In genomic region chr20:5508044-5508443, GRCh38 we compare ENCODE assay signal across 22 cellular contexts.
DNase-seq lines count a peak whose midpoint lies in the region; ATAC-seq and TF ChIP-seq lines count a peak whose summit lies in the region.
"Had no signal": no experiment of that assay in that cellular context is flagged by ENCODE, and none has a peak within 500 bp of the region (broad histone marks: within the 10 kb centered on the region; RNA-seq: fewer than 3 reads in every experiment).

No MANE protein-coding gene starts in this region.

- H3K4me2 ChIP-seq in DND-41 (ENCODE audit: insufficient read depth, low read length): no peak overlapping the region
- H3K4me2 ChIP-seq: A549; BLaER1 treated with 17β-estradiol and CSF1 and Interleukin-3, amounts not matched to agents 10 nM and 100 nM had no signal

- TF ChIP-seq CTCF in DND-41 (IDR thresholded peaks at IDR 0.05; ENCODE audit: borderline replicate concordance, extremely low read depth, low read length, poor library complexity, severe bottlenecking) (no peak), foreskin keratinocyte (conservative IDR thresholded peaks at IDR 0.05) (no peak), type B pancreatic cell (conservative IDR thresholded peaks at IDR 0.05) (no peak)

- no peaks in the 10 kb centered on the region for H3K4me1 Mint-ChIP-seq in type B pancreatic cell (ENCODE audit: unreplicated experiment)

- H3K27ac ChIP-seq in DND-41 (ENCODE audit: low read length) (no peak overlapping the region), foreskin keratinocyte (no peak overlapping the region)
- H3K27ac ChIP-seq: A549; BLaER1 treated with 17β-estradiol and CSF1 and Interleukin-3, amounts not matched to agents 10 nM and 100 nM; GM23248 had no signal

- no peaks in the 10 kb centered on the region for H3K36me3 Mint-ChIP-seq in type B pancreatic cell
- H3K36me3 Mint-ChIP-seq: CD14-positive monocyte; CD4-positive, alpha-beta memory T cell had no signal

- H4K20me1 ChIP-seq in DND-41 (ENCODE audit: insufficient read depth, low read length): no peaks in the 10 kb centered on the region; the same call in 1 of the 2 replicates

- no peak overlapping the region for H3K9ac ChIP-seq in DND-41 (ENCODE audit: low read depth, low read length)
- H3K9ac ChIP-seq: BLaER1 treated with 17β-estradiol and CSF1 and Interleukin-3, amounts not matched to agents 10 nM and 100 nM; GM23248 had no signal

- H3K9me3 Mint-ChIP-seq in type B pancreatic cell: no peaks in the 10 kb centered on the region
- H3K9me3 Mint-ChIP-seq: CD14-positive monocyte; CD4-positive, alpha-beta memory T cell had no signal

- H2AFZ ChIP-seq in DND-41 (ENCODE audit: low read depth, low read length): no peak overlapping the region
- H2AFZ ChIP-seq: GM23248 had no signal

- no peaks in the 10 kb centered on the region for H3K79me2 ChIP-seq in DND-41 (ENCODE audit: insufficient read depth, low read length)

- no peak overlapping the region for H3K27ac Mint-ChIP-seq in type B pancreatic cell

- no peak overlapping the region for H3K4me3 Mint-ChIP-seq in type B pancreatic cell
- H3K4me3 Mint-ChIP-seq: CD14-positive monocyte; CD4-positive, alpha-beta memory T cell had no signal

- no peak overlapping the region for H3K4me3 ChIP-seq in DND-41 (ENCODE audit: low read depth in 1 of 2, low read length in 2 of 2)
- H3K4me3 ChIP-seq: A549; BLaER1 treated with 17β-estradiol and CSF1 and Interleukin-3, amounts not matched to agents 10 nM and 100 nM; GM23248 had no signal

- ATAC-seq in DND-41 (ENCODE audit: insufficient read depth, low read depth) (peak; percentile 33; the same call in 1 of the 3 replicates), foreskin keratinocyte (peak; percentile 29), GM19328 (IDR thresholded peaks at IDR 0.05; ENCODE audit: unreplicated experiment) (no peak)
- ATAC-seq: A549 had no signal

- DNase-seq in NCI-H2171 treated with DMSO at 0.1 percent for 48 hours (lab: John Stamatoyannopoulos, UW) (peak; percentile 30), NCI-H2171 (lab: John Stamatoyannopoulos, UW) (no peak), DND-41 (no peak), NCI-H1694 (lab: John Stamatoyannopoulos, UW) (peak; percentile 47), foreskin keratinocyte (no peak), type B pancreatic cell (ENCODE audit: extremely low spot score, unreplicated experiment) (no peak), germinal center (ENCODE audit: low spot score) (no peak)
- DNase-seq: 8988T; ACHN; AML-193; BE2C; Calu3; CD4-positive, alpha-beta memory T cell; COR-L47; DMS79; GM23248; H7; HCEC 1CT had no signal

- H3K4me1 ChIP-seq in DND-41 (ENCODE audit: insufficient read depth, low read length) (no peaks in the 10 kb centered on the region), foreskin keratinocyte (no peaks in the 10 kb centered on the region)
- H3K4me1 ChIP-seq: A549, BE2C had no signal

- H3K9me3 ChIP-seq in DND-41 (ENCODE audit: insufficient read depth, low read length, severe bottlenecking): no peaks in the 10 kb centered on the region
- H3K9me3 ChIP-seq: A549; BE2C; BLaER1 treated with 17β-estradiol and CSF1 and Interleukin-3, amounts not matched to agents 10 nM and 100 nM had no signal

- H3K27me3 ChIP-seq in DND-41 (ENCODE audit: insufficient read depth, low read length, poor library complexity) (no peaks in the 10 kb centered on the region), foreskin keratinocyte (peaks cover 22% of the 10 kb centered on the region)
- H3K27me3 ChIP-seq: BE2C; BLaER1 treated with 17β-estradiol and CSF1 and Interleukin-3, amounts not matched to agents 10 nM and 100 nM had no signal

- H3K27me3 Mint-ChIP-seq in type B pancreatic cell: peaks cover 3% of the 10 kb centered on the region

- H3K36me3 ChIP-seq in DND-41 (ENCODE audit: insufficient read depth, low read length): no peaks in the 10 kb centered on the region
- H3K36me3 ChIP-seq: BE2C; BLaER1 treated with 17β-estradiol and CSF1 and Interleukin-3, amounts not matched to agents 10 nM and 100 nM had no signal

Comparison
In these comparisons a context has a peak if more than half of its experiments do, and no peak if none do; other contexts are left out.
1. DNase-seq: peak in NCI-H2171 treated with DMSO at 0.1 percent for 48 hours (single experiment) and NCI-H1694 (single experiment); none in NCI-H2171 (single experiment), DND-41 (single experiment), foreskin keratinocyte (0 of 2), type B pancreatic cell (single experiment) and germinal center (single experiment).